In the genomic region with DNA sequence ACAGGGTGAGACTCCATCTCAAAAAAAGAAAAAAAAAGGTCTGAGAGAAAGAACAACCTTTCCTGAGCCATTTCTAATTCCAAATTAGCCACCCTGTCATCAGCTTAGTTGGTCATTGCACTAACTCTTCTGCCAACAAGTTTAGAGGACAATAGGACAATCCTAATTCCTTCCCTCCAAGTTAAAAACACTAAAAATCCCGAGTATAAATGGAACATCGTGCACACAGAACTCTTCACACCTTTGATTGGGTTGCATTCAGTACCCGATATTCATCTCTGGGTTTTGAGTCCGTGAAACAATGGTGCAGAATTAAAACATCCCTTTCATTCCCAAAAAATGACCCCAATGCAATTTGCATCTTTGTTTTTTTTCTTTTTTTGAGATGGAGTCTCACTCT, we compare ENCODE assay signal across 32 cellular contexts.
"Had no signal": no experiment of that assay in that cellular context is flagged by ENCODE, and none has a peak within 500 bp of the region (broad histone marks: within the 10 kb centered on the region; RNA-seq: fewer than 3 reads in every experiment).

No MANE protein-coding gene starts in this region.

- H3K79me2 ChIP-seq: parathyroid adenoma had no signal

- H2AFZ ChIP-seq: parathyroid adenoma had no signal

- H3K4me1 ChIP-seq: parathyroid adenoma, psoas muscle, suprapubic skin, testis, tibial artery, transverse colon, upper lobe of right lung, uterus had no signal

- H3K27ac ChIP-seq: neutrophil, ovary, parathyroid adenoma, psoas muscle, skin epidermis, spleen, suprapubic skin, testis, tibial artery, transverse colon, upper lobe of right lung, uterus had no signal

- DNase-seq: naive thymus-derived CD8-positive, alpha-beta T cell; nephron progenitor cell; nucleus accumbens; ovary; psoas muscle; right cardiac atrium; spleen; stimulated activated CD4-positive, alpha-beta T cell treated with anti-CD3 and anti-CD28 coated beads, Interleukin-12 subunit alpha, Interleukin-12 subunit beta, amount 100 ng/mL, for 4 hours; stimulated activated CD4-positive, alpha-beta T cell treated with anti-CD3 and anti-CD28 coated beads, Interleukin-1b, Interleukin-23, amount 100 ng/mL, for 48 hours; stimulated activated CD4-positive, alpha-beta T cell treated with anti-CD3 and anti-CD28 coated beads, Interleukin-4, amount 100 ng/mL, for 1 hour; stimulated activated CD4-positive, alpha-beta T cell treated with anti-CD3 and anti-CD28 coated beads, Interleukin-4, amount 100 ng/mL, for 4 hours; stimulated activated CD8-positive, alpha-beta memory T cell treated with anti-CD3 and anti-CD28 coated beads, Interleukin-4, amount 100 ng/mL, for 48 hours; stimulated activated naive CD4-positive, alpha-beta T cell; stimulated activated naive CD8-positive, alpha-beta T cell treated with anti-CD3 and anti-CD28 coated beads, Interleukin-15, amount 100 ng/mL, for 72 hours; stimulated activated naive CD8-positive, alpha-beta T cell treated with anti-CD3 and anti-CD28 coated beads, Interleukin-15, Interleukin-2, amounts not matched to agents 100 U/mL and 50 U/mL, for 24 hours; substantia nigra; testis; tibial artery; transverse colon; upper lobe of right lung; uterus had no signal

- H3K36me3 Mint-ChIP-seq: natural killer cell treated with Interleukin-12 subunit alpha and Interleukin-12 subunit beta and Interleukin-15 and Interleukin-18, amount 100 ng/mL, for 72 hours had no signal

- H3K9me3 Mint-ChIP-seq: naive thymus-derived CD8-positive, alpha-beta T cell; natural killer cell treated with Interleukin-12 subunit alpha and Interleukin-12 subunit beta and Interleukin-15 and Interleukin-18, amount 100 ng/mL, for 72 hours; nephron progenitor cell; neural crest cell; stimulated activated memory B cell treated with anti-CD40 and anti-IgM and Interleukin-4, amounts not matched to agents 10 μg/mL and 1 μg/mL and 100 μg/mL, for 72 hours; stimulated activated naive CD8-positive, alpha-beta T cell treated with anti-CD3 and anti-CD28 coated beads, Interleukin-15, amount 100 ng/mL, for 72 hours; type B pancreatic cell had no signal

- H3K27me3 Mint-ChIP-seq: naive thymus-derived CD8-positive, alpha-beta T cell; natural killer cell treated with Interleukin-12 subunit alpha and Interleukin-12 subunit beta and Interleukin-15 and Interleukin-18, amount 100 ng/mL, for 72 hours; progenitor cell of endocrine pancreas; stimulated activated memory B cell treated with anti-CD40 and anti-IgM and Interleukin-4, amounts not matched to agents 10 μg/mL and 1 μg/mL and 100 μg/mL, for 72 hours; stimulated activated naive CD8-positive, alpha-beta T cell treated with anti-CD3 and anti-CD28 coated beads, Interleukin-15, amount 100 ng/mL, for 72 hours; type B pancreatic cell had no signal

- H3K4me2 ChIP-seq: smooth muscle cell had no signal

- H3K4me3 ChIP-seq: ovary, psoas muscle, skin epidermis, smooth muscle cell, spleen, suprapubic skin, testis, tibial artery, transverse colon, upper lobe of right lung, uterus had no signal

- H3K4me3 Mint-ChIP-seq: naive thymus-derived CD8-positive, alpha-beta T cell; natural killer cell treated with Interleukin-12 subunit alpha and Interleukin-12 subunit beta and Interleukin-15 and Interleukin-18, amount 100 ng/mL, for 72 hours; nephron progenitor cell; neural crest cell; stimulated activated memory B cell treated with anti-CD40 and anti-IgM and Interleukin-4, amounts not matched to agents 10 μg/mL and 1 μg/mL and 100 μg/mL, for 72 hours; stimulated activated naive CD8-positive, alpha-beta T cell treated with anti-CD3 and anti-CD28 coated beads, Interleukin-15, amount 100 ng/mL, for 72 hours; type B pancreatic cell had no signal

- H3K4me1 Mint-ChIP-seq: naive thymus-derived CD8-positive, alpha-beta T cell; neural crest cell; stimulated activated memory B cell treated with anti-CD40 and anti-IgM and Interleukin-4, amounts not matched to agents 10 μg/mL and 1 μg/mL and 100 μg/mL, for 72 hours; stimulated activated naive CD8-positive, alpha-beta T cell treated with anti-CD3 and anti-CD28 coated beads, Interleukin-15, amount 100 ng/mL, for 72 hours had no signal

- H3K27ac Mint-ChIP-seq: naive thymus-derived CD8-positive, alpha-beta T cell; natural killer cell treated with Interleukin-12 subunit alpha and Interleukin-12 subunit beta and Interleukin-15 and Interleukin-18, amount 100 ng/mL, for 72 hours; nephron progenitor cell; stimulated activated memory B cell treated with anti-CD40 and anti-IgM and Interleukin-4, amounts not matched to agents 10 μg/mL and 1 μg/mL and 100 μg/mL, for 72 hours; stimulated activated naive CD8-positive, alpha-beta T cell treated with anti-CD3 and anti-CD28 coated beads, Interleukin-15, amount 100 ng/mL, for 72 hours had no signal

- H3K27me3 ChIP-seq: neutrophil, ovary, spleen, suprapubic skin, testis, tibial artery, transverse colon, upper lobe of right lung, uterus had no signal

- H3K36me3 ChIP-seq: ovary, suprapubic skin, transverse colon, upper lobe of right lung, uterus had no signal

- ATAC-seq: naive thymus-derived CD8-positive, alpha-beta T cell; natural killer cell treated with Interleukin-12 subunit alpha and Interleukin-12 subunit beta and Interleukin-15 and Interleukin-18, amount 100 ng/mL, for 72 hours; psoas muscle; right cardiac atrium; sciatic nerve; stimulated activated memory B cell treated with anti-CD40 and anti-IgM and Interleukin-4, amounts not matched to agents 10 μg/mL and 1 μg/mL and 100 μg/mL, for 72 hours; stimulated activated naive CD8-positive, alpha-beta T cell treated with anti-CD3 and anti-CD28 coated beads, Interleukin-15, amount 100 ng/mL, for 72 hours; stimulated activated naive CD8-positive, alpha-beta T cell treated with anti-CD3 and anti-CD28 coated beads, Interleukin-15, Interleukin-2, amounts not matched to agents 100 U/mL and 50 U/mL, for 24 hours; upper lobe of right lung had no signal

- H3K9me3 ChIP-seq: neutrophil, ovary, psoas muscle, spleen, suprapubic skin, testis, tibial artery, transverse colon, upper lobe of right lung, uterus had no signal
